Comparison of ENCODE assay signal across 12 cellular contexts in genomic region chr2:207437136-207437856, GRCh38.
"Had no signal": no experiment of that assay in that cellular context is flagged by ENCODE, and none has a peak within 500 bp of the region (broad histone marks: within the 10 kb centered on the region; RNA-seq: fewer than 3 reads in every experiment).

No MANE protein-coding gene starts in this region.

- H3K9me3 ChIP-seq: esophagus muscularis mucosa, prostate gland, sigmoid colon, testis had no signal

- H3K4me3 ChIP-seq: esophagus muscularis mucosa, prostate gland, sigmoid colon, testis had no signal

- H3K36me3 ChIP-seq: esophagus muscularis mucosa, prostate gland, sigmoid colon had no signal

- H3K4me1 ChIP-seq: esophagus muscularis mucosa, prostate gland, sigmoid colon, testis had no signal

- H3K27ac ChIP-seq: esophagus muscularis mucosa, prostate gland, sigmoid colon, testis had no signal

- H3K27me3 ChIP-seq: esophagus muscularis mucosa, sigmoid colon, testis had no signal

- DNase-seq: activated CD4-positive, alpha-beta T cell treated with anti-CD3 and anti-CD28 coated beads, Interleukin-2, amount 50 U/mL, for 4 hours; activated CD4-positive, CD25-positive, alpha-beta regulatory T cell treated with anti-CD3 and anti-CD28 coated beads, Interleukin-2, amount 50 U/mL, for 72 hours; activated CD8-positive, alpha-beta memory T cell treated with anti-CD3 and anti-CD28 coated beads, Interleukin-2, amount 10 ng/mL, durations not matched to agents 7 days and 5 days; activated effector memory CD4-positive, alpha-beta T cell treated with anti-CD3 and anti-CD28 coated beads, Interleukin-2, amount 50 U/mL, for 16 hours; activated T-cell treated with anti-CD3 and anti-CD28 coated beads, Interleukin-2, amount 50 U/mL, for 24 hours; natural killer cell; sigmoid colon; stimulated activated CD4-positive, alpha-beta T cell treated with anti-CD3 and anti-CD28 coated beads, Interleukin-12 subunit alpha, Interleukin-12 subunit beta, amount 100 ng/mL, for 4 hours; stimulated activated naive CD8-positive, alpha-beta T cell treated with anti-CD3 and anti-CD28 coated beads, Interleukin-15, Interleukin-2, amounts not matched to agents 100 U/mL and 50 U/mL, for 24 hours had no signal

- ATAC-seq: activated CD8-positive, alpha-beta memory T cell treated with anti-CD3 and anti-CD28 coated beads, Interleukin-2, amount 10 ng/mL, durations not matched to agents 7 days and 5 days; natural killer cell; stimulated activated naive CD8-positive, alpha-beta T cell treated with anti-CD3 and anti-CD28 coated beads, Interleukin-15, Interleukin-2, amounts not matched to agents 100 U/mL and 50 U/mL, for 24 hours had no signal
